10 cellular contexts compared by ENCODE assay signal in the genomic region with DNA sequence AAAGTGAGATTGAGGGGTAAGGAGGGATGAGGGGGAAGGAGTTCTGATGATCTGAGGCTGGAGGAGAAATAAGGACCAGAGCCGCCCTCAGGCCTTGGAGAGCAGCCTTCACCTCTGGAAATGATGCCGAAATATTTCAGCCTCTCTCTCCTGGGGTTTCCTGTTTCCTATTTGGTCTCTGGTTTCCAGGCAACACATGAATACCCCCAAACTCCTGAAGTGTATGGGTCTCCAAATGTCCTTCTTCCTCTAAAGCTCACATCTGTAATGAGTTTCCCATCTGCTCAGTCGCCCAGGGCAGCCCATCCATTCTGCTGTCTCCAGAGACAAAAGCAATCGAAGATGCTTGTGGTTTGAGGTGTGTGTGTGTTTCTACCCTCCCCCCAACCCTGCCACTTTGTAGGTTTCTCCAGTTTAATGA. TPM values are rescaled to one million over a fixed set of nuclear protein-coding genes. Genes with fewer than 3 reads are reported as not detected.
DNase-seq lines count a peak whose midpoint lies in the region; ATAC-seq and TF ChIP-seq lines count a peak whose summit lies in the region.
"Had no signal": no experiment of that assay in that cellular context is flagged by ENCODE, and none has a peak within 500 bp of the region (broad histone marks: within the 10 kb centered on the region; RNA-seq: fewer than 3 reads in every experiment).

No MANE protein-coding gene starts in this region.

- H4K12ac ChIP-seq in trophoblast cell (ENCODE audit: low read depth, low read length), result no peak overlapping the region

- H3K9me3 ChIP-seq in ectodermal cell (ENCODE audit: control insufficient read depth, low read length) (no peaks in the 10 kb centered on the region), trophoblast cell (ENCODE audit: insufficient read depth, low read depth, low read length) (peaks cover 10% of the 10 kb centered on the region)

- H3K27ac Mint-ChIP-seq in HFFc6, result no peak overlapping the region

- no peak overlapping the region for H2AFZ ChIP-seq in trophoblast cell (ENCODE audit: insufficient read depth, low read length, poor library complexity)

- peaks cover 28% of the 10 kb centered on the region for H3K9me3 Mint-ChIP-seq in HFFc6

- H2BK120ac ChIP-seq in trophoblast cell (ENCODE audit: insufficient read depth, low read length, poor library complexity), result no peak overlapping the region

- H3K36me3 Mint-ChIP-seq in HFFc6 (ENCODE audit: low read depth), result peaks cover 20% of the 10 kb centered on the region

- ATAC-seq in GM18505 (IDR thresholded peaks at IDR 0.05; ENCODE audit: unreplicated experiment) (peak; percentile 46), GM21515 (IDR thresholded peaks at IDR 0.05; ENCODE audit: unreplicated experiment) (peak; percentile 38), HG03378 (IDR thresholded peaks at IDR 0.05; ENCODE audit: unreplicated experiment) (peak; percentile 62), HG03457 (IDR thresholded peaks at IDR 0.05; ENCODE audit: unreplicated experiment) (no peak)

- TF ChIP-seq CTCF in HFFc6 (IDR thresholded peaks at IDR 0.05), result no peak

- no peak for TF ChIP-seq POLR2A in GM18505 (IDR thresholded peaks at IDR 0.05; ENCODE audit: borderline replicate concordance, extremely low read depth, insufficient read depth, insufficient read length)

- no peak overlapping the region for H3K4ac ChIP-seq in trophoblast cell (ENCODE audit: low read depth, low read length)

- H3K27me3 Mint-ChIP-seq in HFFc6 (ENCODE audit: insufficient read depth), result peaks cover 20% of the 10 kb centered on the region

- H3K27me3 ChIP-seq in ectodermal cell (ENCODE audit: control insufficient read depth, insufficient read depth, low read length, poor library complexity, severe bottlenecking), result no peaks in the 10 kb centered on the region
- no peaks in the 10 kb centered on the region for H3K27me3 ChIP-seq in trophoblast cell (ENCODE audit: insufficient read depth, low read length)

- no peaks in the 10 kb centered on the region for H3K36me3 ChIP-seq in ectodermal cell (ENCODE audit: control insufficient read depth, insufficient read depth, low read length)
- H3K36me3 ChIP-seq in trophoblast cell (ENCODE audit: control insufficient read depth in 1 of 2, insufficient read depth in 2 of 2, low read length in 2 of 2), result no peaks in the 10 kb centered on the region

- no peak overlapping the region for H2AK5ac ChIP-seq in trophoblast cell (ENCODE audit: low read length)

- H4K8ac ChIP-seq in trophoblast cell (ENCODE audit: low read depth, low read length), result no peak overlapping the region

- H3K14ac ChIP-seq in trophoblast cell (ENCODE audit: low read length), result no peak overlapping the region

- no peaks in the 10 kb centered on the region for H3K79me2 ChIP-seq in trophoblast cell (ENCODE audit: control insufficient read depth, insufficient read depth, low read length, poor library complexity)

- no peaks in the 10 kb centered on the region; the same call in 1 of the 2 replicates for H3K4me1 Mint-ChIP-seq in HFFc6 (ENCODE audit: low read depth)

- H3K27ac ChIP-seq in ectodermal cell (ENCODE audit: insufficient read depth, low read depth, low read length, poor library complexity, severe bottlenecking), result peak overlapping the region; percentile 64
- H3K27ac ChIP-seq in trophoblast cell (ENCODE audit: low read depth, low read length), result no peak overlapping the region
- H3K27ac ChIP-seq: C4-2B had no signal

- H3K4me1 ChIP-seq in ectodermal cell (ENCODE audit: control insufficient read depth, insufficient read depth, low read length), result no peaks in the 10 kb centered on the region
- no peaks in the 10 kb centered on the region for H3K4me1 ChIP-seq in trophoblast cell (ENCODE audit: control insufficient read depth in 1 of 2, insufficient read depth in 2 of 2, low read length in 2 of 2)

- no peak overlapping the region for H3K4me3 Mint-ChIP-seq in HFFc6

- 72 to 77% methylated on average over 4 of the region's 4 CpGs for WGBS in ectodermal cell, 2 experiments
- WGBS in trophoblast cell (ENCODE audit: extremely low coverage, insufficient coverage, insufficient read length), result no CpG with 5 or more reads among the region's 4 CpGs

- H3K18ac ChIP-seq in trophoblast cell (ENCODE audit: low read length), result no peak overlapping the region

- H3K9ac ChIP-seq in trophoblast cell (ENCODE audit: low read length), result no peak overlapping the region

- H3K23ac ChIP-seq in trophoblast cell (ENCODE audit: low read length), result no peak overlapping the region

- H3K4me3 ChIP-seq in ectodermal cell (ENCODE audit: insufficient read depth, low read depth, low read length) (no peak overlapping the region), trophoblast cell (ENCODE audit: low read depth, low read length) (no peak overlapping the region)

- H2BK5ac ChIP-seq in trophoblast cell (ENCODE audit: low read depth, low read length, poor library complexity), result no peak overlapping the region

- H3K79me1 ChIP-seq in trophoblast cell (ENCODE audit: low read length), result no peaks in the 10 kb centered on the region

- H3K4me2 ChIP-seq in trophoblast cell (ENCODE audit: low read length), result no peak overlapping the region

- H2BK12ac ChIP-seq in trophoblast cell (ENCODE audit: low read length), result no peak overlapping the region

- DNase-seq in RKO (ENCODE audit: low spot score) (no peak), HFFc6 (no peak), trophoblast cell (no peak)
- DNase-seq: mammary epithelial cell had no signal

- no peak overlapping the region for H4K91ac ChIP-seq in trophoblast cell (ENCODE audit: low read depth, low read length)

RNA-seq across cellular contexts. Expression of a gene that starts 52.0 kb away (rescaled TPM):
- polyA plus RNA-seq in ectodermal cell (2013, experiment 1 of 4), result 39.5 TPM
- polyA plus RNA-seq in ectodermal cell (2013, experiment 2 of 4), result 37.7 TPM
- polyA plus RNA-seq in ectodermal cell (2013, experiment 3 of 4), result 27.7 TPM
- 30.8 TPM for polyA plus RNA-seq in ectodermal cell (2013, experiment 4 of 4)
- 10 to 100 TPM; 58.4 to 65.7 (median 61.5) TPM for total RNA-seq in HFFc6 (2021; fragmentation: NEBNext Ultra II Directional; extraction: Animal tissue kit (Norgen Biotek cat#: 25700))
- polyA plus RNA-seq in trophoblast cell (2013), result 17.6 and 17.9 TPM in 2 replicates
